Comparison of ENCODE assay signal across 16 cellular contexts in the genomic region with DNA sequence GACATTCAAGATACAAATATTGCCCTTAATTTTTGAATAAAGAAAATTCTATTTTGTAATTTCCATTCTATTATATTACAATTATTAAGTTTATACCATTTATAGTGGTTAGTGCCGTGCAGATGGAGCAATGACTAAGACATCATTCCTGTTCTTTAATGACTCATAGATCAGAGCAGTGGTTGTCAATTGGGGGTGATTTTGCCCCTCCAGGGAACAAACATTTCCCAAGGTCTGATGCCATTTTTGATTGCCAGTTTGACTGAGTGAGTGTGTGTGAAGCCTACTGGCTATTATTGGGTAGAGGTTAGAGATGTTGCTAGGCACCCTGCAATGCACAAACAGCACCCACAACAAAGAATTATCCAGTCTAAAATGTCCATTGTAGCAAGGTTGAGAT.
DNase-seq lines count a peak whose midpoint lies in the region; ATAC-seq, FAIRE-seq and TF ChIP-seq lines count a peak whose summit lies in the region.
"Had no signal": no experiment of that assay in that cellular context is flagged by ENCODE, and none has a peak within 500 bp of the region (broad histone marks: within the 10 kb centered on the region; RNA-seq: fewer than 3 reads in every experiment).

No MANE protein-coding gene starts in this region.

- H3K27me3 ChIP-seq in bronchial epithelial cell (ENCODE audit: control insufficient read depth, insufficient read depth, low read length) = no peaks in the 10 kb centered on the region
- H3K27me3 ChIP-seq: ovary had no signal

- H3K4me3 ChIP-seq in bronchial epithelial cell (ENCODE audit: low read depth, low read length) = no peak overlapping the region
- H3K4me3 ChIP-seq: ovary had no signal

- TF ChIP-seq CTCF in bronchial epithelial cell (IDR thresholded peaks at IDR 0.05; ENCODE audit: insufficient read depth, low read length, severe bottlenecking) = no peak

- DNase-seq in NCI-H226 = peak; percentile 64
- DNase-seq in bronchial epithelial cell (ENCODE audit: low read depth) = peak; percentile 81
- DNase-seq in glomerular visceral epithelial cell (ENCODE audit: extremely low spot score) = peak; percentile 14
- peak; percentile 16 for DNase-seq in urothelium cell line (ENCODE audit: low spot score)
- no peak for DNase-seq in left colon
- DNase-seq in activated CD4-positive, alpha-beta T cell treated with anti-CD3 and anti-CD28 coated beads, Interleukin-2, amount 50 U/mL, for 1 hour = no peak
- DNase-seq in NCI-H2227 treated with DMSO at 0.1 percent for 48 hours (lab: John Stamatoyannopoulos, UW) = no peak
- DNase-seq: activated T-cell treated with anti-CD3 and anti-CD28 coated beads, Interleukin-2, amount 50 U/mL, for 4 hours; Calu3; left ventricle myocardium superior; NCI-H2029; NCI-H510A treated with DMSO at 0.1 percent for 48 hours; ovary; stimulated activated CD4-positive, alpha-beta T cell treated with anti-CD3 and anti-CD28 coated beads, Interleukin-4, amount 100 ng/mL, for 1 hour had no signal

- no peak for FAIRE-seq in bronchial epithelial cell (lab: Jason Lieb, UNC)
- no peak for FAIRE-seq in urothelium cell line (lab: Jason Lieb, UNC)
- FAIRE-seq: GM12892, TTC549 had no signal

- H3K36me3 ChIP-seq in bronchial epithelial cell (ENCODE audit: control insufficient read depth, insufficient read depth, low read length) = no peaks in the 10 kb centered on the region
- H3K36me3 ChIP-seq: ovary had no signal

- intact Hi-C loops in left colon (cut with DNase I, micrococcal nuclease) = no loop called here

- no peak for ATAC-seq in left colon
- ATAC-seq: activated T-cell treated with anti-CD3 and anti-CD28 coated beads, Interleukin-2, amount 50 U/mL, for 4 hours; left ventricle myocardium superior had no signal

Comparison
In these comparisons a context has a peak if more than half of its experiments do, and no peak if none do; other contexts are left out.
1. DNase-seq: peak in NCI-H226 (single experiment), bronchial epithelial cell (single experiment), glomerular visceral epithelial cell (single experiment) and urothelium cell line (single experiment); none in left colon (0 of 2), activated CD4-positive, alpha-beta T cell treated with anti-CD3 and anti-CD28 coated beads, Interleukin-2, amount 50 U/mL, for 1 hour (single experiment) and NCI-H2227 treated with DMSO at 0.1 percent for 48 hours (single experiment).